ENCODE assay signal across 27 cellular contexts in genomic region chr3:29731050-29731449, GRCh38.
"Had no signal": no experiment of that assay in that cellular context is flagged by ENCODE, and none has a peak within 500 bp of the region (broad histone marks: within the 10 kb centered on the region; RNA-seq: fewer than 3 reads in every experiment).

No MANE protein-coding gene starts in this region.

- H3K36me3 Mint-ChIP-seq: naive B cell; stimulated activated naive B cell treated with anti-CD40 and anti-IgM and Interleukin-4, amounts not matched to agents 10 μg/mL and 1 μg/mL and 100 μg/mL, for 72 hours had no signal

- H3K4me3 ChIP-seq: colonic mucosa, heart right ventricle, mucosa of descending colon, neural progenitor cell, right atrium auricular region, skin epidermis, thoracic aorta, transverse colon, upper lobe of right lung, uterus had no signal

- H3K27me3 ChIP-seq: colonic mucosa, heart right ventricle, neural progenitor cell, right atrium auricular region, transverse colon, upper lobe of right lung, uterus had no signal

- H2AFZ ChIP-seq: neural progenitor cell, parathyroid adenoma had no signal

- H3K27ac Mint-ChIP-seq: effector memory CD8-positive, alpha-beta T cell; mesothelial cell of epicardium; naive B cell; nephron; neural progenitor cell; progenitor cell of endocrine pancreas; stimulated activated naive B cell treated with anti-CD40 and anti-IgM and Interleukin-4, amounts not matched to agents 10 μg/mL and 1 μg/mL and 100 μg/mL, for 72 hours; stimulated activated naive CD8-positive, alpha-beta T cell treated with anti-CD3 and anti-CD28 coated beads, Interleukin-15, Interleukin-2, amounts not matched to agents 100 ng/mL and 50 ng/mL, for 24 hours had no signal

- H3K9ac ChIP-seq: neural progenitor cell, parathyroid adenoma had no signal

- DNase-seq: central memory CD4-positive, alpha-beta T cell; colonic mucosa; effector memory CD8-positive, alpha-beta T cell; foreskin melanocyte; glutamatergic neuron; heart right ventricle; hypothalamus; mesenchymal stem cell; mucosa of descending colon; naive B cell; stimulated activated CD4-positive, alpha-beta T cell treated with anti-CD3 and anti-CD28 coated beads, Interleukin-15, amount 100 ng/mL, for 24 hours; stimulated activated CD4-positive, alpha-beta T cell treated with anti-CD3 and anti-CD28 coated beads, Interleukin-2, amount 100 ng/mL, for 48 hours; stimulated activated naive B cell treated with anti-CD40 and anti-IgM and Interleukin-4, amounts not matched to agents 10 μg/mL and 1 μg/mL and 100 μg/mL, for 72 hours; transverse colon; upper lobe of right lung; uterus had no signal

- H3K9me3 ChIP-seq: colonic mucosa, heart right ventricle, mucosa of descending colon, right atrium auricular region, thoracic aorta, transverse colon, upper lobe of right lung, uterus had no signal

- H3K27ac ChIP-seq: colonic mucosa, neural progenitor cell, parathyroid adenoma, right atrium auricular region, skin epidermis, thoracic aorta, transverse colon, upper lobe of right lung, uterus had no signal

- H3K27me3 Mint-ChIP-seq: effector memory CD8-positive, alpha-beta T cell; progenitor cell of endocrine pancreas; stimulated activated naive B cell treated with anti-CD40 and anti-IgM and Interleukin-4, amounts not matched to agents 10 μg/mL and 1 μg/mL and 100 μg/mL, for 72 hours had no signal

- H3K4me2 ChIP-seq: neural progenitor cell had no signal

- ATAC-seq: effector memory CD8-positive, alpha-beta T cell; mucosa of descending colon; stimulated activated naive B cell treated with anti-CD40 and anti-IgM and Interleukin-4, amounts not matched to agents 10 μg/mL and 1 μg/mL and 100 μg/mL, for 72 hours; upper lobe of right lung had no signal

- H3K4me1 Mint-ChIP-seq: mesothelial cell of epicardium; naive B cell; nephron; neural progenitor cell; stimulated activated naive B cell treated with anti-CD40 and anti-IgM and Interleukin-4, amounts not matched to agents 10 μg/mL and 1 μg/mL and 100 μg/mL, for 72 hours had no signal

- H3K36me3 ChIP-seq: colonic mucosa, heart right ventricle, neural progenitor cell, right atrium auricular region, thoracic aorta, transverse colon, upper lobe of right lung, uterus had no signal

- FAIRE-seq: endometrium, keratinocyte had no signal

- H3K4me3 Mint-ChIP-seq: effector memory CD8-positive, alpha-beta T cell; mesothelial cell of epicardium; nephron; neural progenitor cell; stimulated activated naive B cell treated with anti-CD40 and anti-IgM and Interleukin-4, amounts not matched to agents 10 μg/mL and 1 μg/mL and 100 μg/mL, for 72 hours; stimulated activated naive CD8-positive, alpha-beta T cell treated with anti-CD3 and anti-CD28 coated beads, Interleukin-15, Interleukin-2, amounts not matched to agents 100 ng/mL and 50 ng/mL, for 24 hours had no signal

- H3K4me1 ChIP-seq: colonic mucosa, neural progenitor cell, parathyroid adenoma, right atrium auricular region, transverse colon, upper lobe of right lung, uterus had no signal

- H3K79me2 ChIP-seq: parathyroid adenoma had no signal
